1 cellular context compared by ENCODE assay signal in the genomic region with DNA sequence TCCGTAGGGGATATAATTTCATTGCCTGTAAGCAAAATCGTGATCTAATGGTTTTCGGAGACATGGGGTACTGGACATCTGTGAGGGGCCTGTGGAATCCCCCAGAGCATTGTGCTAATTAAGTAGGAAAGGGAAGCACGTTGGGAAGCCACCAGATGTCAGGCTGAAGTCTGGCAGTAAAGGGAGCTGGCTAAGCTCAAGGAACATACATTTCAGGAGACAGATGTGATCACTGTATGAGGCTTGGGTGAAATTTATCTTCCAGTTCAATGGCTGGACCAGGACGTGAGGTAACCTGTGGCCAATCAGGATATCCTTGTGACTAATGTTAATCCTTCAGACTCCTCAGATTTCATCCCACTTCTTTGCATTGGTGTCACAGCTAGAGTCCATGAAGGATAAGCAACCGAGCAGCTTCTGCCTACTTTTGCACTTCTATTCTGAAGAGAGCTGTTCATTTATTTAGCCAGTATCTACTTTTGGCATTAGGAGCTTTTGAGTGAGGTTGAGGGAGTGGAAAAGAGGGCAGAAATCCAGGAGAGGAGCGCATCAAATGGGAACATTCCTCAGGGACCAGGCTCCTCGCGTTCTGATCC.
TF ChIP-seq lines count a peak whose summit lies in the region.

No MANE protein-coding gene starts in this region.

TF ChIP-seq in HEK293, 187 proteins besides CTCF, POLR2A, EP300 and RAD21 (continued from another document):
- no peak for TF ChIP-seq ZBTB1 (tag by site-specific recombination; IDR thresholded peaks at IDR 0.05)
- TF ChIP-seq KLF9 (tag by site-specific recombination; IDR thresholded peaks at IDR 0.05; ENCODE audit: low read depth): no peak
- no peak for TF ChIP-seq ZNF350 (tag by site-specific recombination; IDR thresholded peaks at IDR 0.05)
- TF ChIP-seq GLIS1 (tag by site-specific recombination; IDR thresholded peaks at IDR 0.05): no peak; the same call in 1 of the 2 replicates
- TF ChIP-seq MZF1 (tag by site-specific recombination; IDR thresholded peaks at IDR 0.05; ENCODE audit: borderline replicate concordance): no peak
- TF ChIP-seq ZNF214 (tag by site-specific recombination; IDR thresholded peaks at IDR 0.05; ENCODE audit: borderline replicate concordance): no peak
- no peak for TF ChIP-seq PATZ1 (tag by site-specific recombination; IDR thresholded peaks at IDR 0.05)
- no peak for TF ChIP-seq ZNF629 (tag by site-specific recombination; IDR thresholded peaks at IDR 0.05)
- TF ChIP-seq, protein P1, sequence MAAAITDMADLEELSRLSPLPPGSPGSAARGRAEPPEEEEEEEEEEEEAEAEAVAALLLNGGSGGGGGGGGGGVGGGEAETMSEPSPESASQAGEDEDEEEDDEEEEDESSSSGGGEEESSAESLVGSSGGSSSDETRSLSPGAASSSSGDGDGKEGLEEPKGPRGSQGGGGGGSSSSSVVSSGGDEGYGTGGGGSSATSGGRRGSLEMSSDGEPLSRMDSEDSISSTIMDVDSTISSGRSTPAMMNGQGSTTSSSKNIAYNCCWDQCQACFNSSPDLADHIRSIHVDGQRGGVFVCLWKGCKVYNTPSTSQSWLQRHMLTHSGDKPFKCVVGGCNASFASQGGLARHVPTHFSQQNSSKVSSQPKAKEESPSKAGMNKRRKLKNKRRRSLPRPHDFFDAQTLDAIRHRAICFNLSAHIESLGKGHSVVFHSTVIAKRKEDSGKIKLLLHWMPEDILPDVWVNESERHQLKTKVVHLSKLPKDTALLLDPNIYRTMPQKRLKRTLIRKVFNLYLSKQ (tag by site-specific recombination; IDR thresholded peaks at IDR 0.05; ENCODE audit: borderline replicate concordance): no peak
- no peak for TF ChIP-seq ZIC2 (tag by site-specific recombination; IDR thresholded peaks at IDR 0.05)
- TF ChIP-seq, protein P2, sequence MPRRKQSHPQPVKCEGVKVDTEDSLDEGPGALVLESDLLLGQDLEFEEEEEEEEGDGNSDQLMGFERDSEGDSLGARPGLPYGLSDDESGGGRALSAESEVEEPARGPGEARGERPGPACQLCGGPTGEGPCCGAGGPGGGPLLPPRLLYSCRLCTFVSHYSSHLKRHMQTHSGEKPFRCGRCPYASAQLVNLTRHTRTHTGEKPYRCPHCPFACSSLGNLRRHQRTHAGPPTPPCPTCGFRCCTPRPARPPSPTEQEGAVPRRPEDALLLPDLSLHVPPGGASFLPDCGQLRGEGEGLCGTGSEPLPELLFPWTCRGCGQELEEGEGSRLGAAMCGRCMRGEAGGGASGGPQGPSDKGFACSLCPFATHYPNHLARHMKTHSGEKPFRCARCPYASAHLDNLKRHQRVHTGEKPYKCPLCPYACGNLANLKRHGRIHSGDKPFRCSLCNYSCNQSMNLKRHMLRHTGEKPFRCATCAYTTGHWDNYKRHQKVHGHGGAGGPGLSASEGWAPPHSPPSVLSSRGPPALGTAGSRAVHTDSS (tag by site-specific recombination; IDR thresholded peaks at IDR 0.05): no peak
- TF ChIP-seq ZNF391 (tag by site-specific recombination; IDR thresholded peaks at IDR 0.05; ENCODE audit: borderline replicate concordance, low read depth): no peak
- 0 out of 2 replicates have a peak, but pooled peaks have one; percentile 8 for TF ChIP-seq ZNF335 (tag by site-specific recombination; conservative IDR thresholded peaks at IDR 0.05)
- TF ChIP-seq TCF7L2 (IDR thresholded peaks at IDR 0.05; ENCODE audit: borderline replicate concordance, low read depth, low read length): no peak
- peak; percentile 33; the same call in 1 of the 2 replicates for TF ChIP-seq TRIM28 (IDR thresholded peaks at IDR 0.05; ENCODE audit: borderline replicate concordance, low read length)
- 0 out of 2 replicates have a peak, but pooled peaks have one; percentile 7 for TF ChIP-seq ZNF654 (tag by site-specific recombination; IDR thresholded peaks at IDR 0.05; ENCODE audit: low read depth)
